21 cellular contexts compared by ENCODE assay signal in the genomic region with DNA sequence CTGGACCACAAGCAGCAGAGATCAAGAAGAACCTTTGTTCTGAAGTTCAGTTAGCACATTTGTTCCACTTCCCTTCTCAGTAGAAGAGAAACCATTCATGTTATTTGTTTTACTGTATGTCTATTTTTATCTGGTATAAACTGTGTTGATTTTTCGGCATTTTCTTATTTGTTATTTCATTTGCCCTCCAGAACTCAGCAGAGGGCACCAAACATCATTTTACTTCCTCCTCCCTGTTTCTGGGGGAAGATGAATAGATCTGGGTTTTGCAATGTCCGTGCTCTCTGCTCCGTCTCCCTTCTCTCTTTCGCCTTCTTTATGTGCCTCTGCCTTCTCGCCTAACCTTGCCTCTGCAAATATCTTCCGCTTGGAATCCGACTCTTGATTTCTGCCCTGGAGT.
DNase-seq lines count a peak whose midpoint lies in the region; ATAC-seq, FAIRE-seq and TF ChIP-seq lines count a peak whose summit lies in the region.
"Had no signal": no experiment of that assay in that cellular context is flagged by ENCODE, and none has a peak within 500 bp of the region (broad histone marks: within the 10 kb centered on the region; RNA-seq: fewer than 3 reads in every experiment).

No MANE protein-coding gene starts in this region.

- H3K27me3 Mint-ChIP-seq in nephron progenitor cell (ENCODE audit: low read depth, poor library complexity): peaks cover 39% of the 10 kb centered on the region
- H3K27me3 Mint-ChIP-seq in naive thymus-derived CD4-positive, alpha-beta T cell: peaks cover 0 to 18% (median 6%) of the 10 kb centered on the region in 5 donors
- H3K27me3 Mint-ChIP-seq: activated CD4-positive, alpha-beta memory T cell treated with anti-CD3 and anti-CD28 coated beads for 36 hours had no signal

- DNase-seq in GM03348 (ENCODE audit: low spot score) (peak; percentile 42), NOMO-1 treated with dmso at 0.1 percent for 144 hours (lab: John Stamatoyannopoulos, UW; ENCODE audit: unreplicated experiment) (peak; percentile 41), choroid plexus epithelial cell (ENCODE audit: low read depth) (peak; percentile 52), nephron progenitor cell (no peak), occipital lobe (lab: John Stamatoyannopoulos, UW) (no peak), SHP77 (lab: John Stamatoyannopoulos, UW) (no peak), pancreas (no peak)
- DNase-seq in naive thymus-derived CD4-positive, alpha-beta T cell: no peak
- DNase-seq: activated CD4-positive, alpha-beta memory T cell treated with anti-CD3 and anti-CD28 coated beads for 36 hours; activated T-cell treated with anti-CD3 and anti-CD28 coated beads, Interleukin-2, amount 50 U/mL, for 1 hour; BE2C; dorsolateral prefrontal cortex; erythroblast; heart right ventricle; NCI-H187; testis had no signal

- no peak for ATAC-seq in naive thymus-derived CD4-positive, alpha-beta T cell
- no peak for ATAC-seq in pancreas
- ATAC-seq: activated naive CD4-positive, alpha-beta T cell treated with anti-CD3 and anti-CD28 coated beads, Interleukin-2, amount 50 U/mL, for 72 hours; heart right ventricle had no signal

- FAIRE-seq in pancreas (lab: Jason Lieb, UNC): no peak
- FAIRE-seq: D721Med, G401.6, keratinocyte had no signal

- POLR2A ChIA-PET in naive thymus-derived CD4-positive, alpha-beta T cell (lab: Charles Lee): no interaction called here

- WGBS in pancreas, 2 donors: 23 to 29% methylated on average over 7 of the region's 7 CpGs

- no peaks in the 10 kb centered on the region for H3K9me3 Mint-ChIP-seq in nephron progenitor cell
- H3K9me3 Mint-ChIP-seq in naive thymus-derived CD4-positive, alpha-beta T cell: peaks cover 0 to 5% (median 0%) of the 10 kb centered on the region in 11 donors
- H3K9me3 Mint-ChIP-seq: activated CD4-positive, alpha-beta memory T cell treated with anti-CD3 and anti-CD28 coated beads for 36 hours had no signal

- H3K36me3 ChIP-seq in naive thymus-derived CD4-positive, alpha-beta T cell (ENCODE audit: control insufficient read depth in 2 of 3, insufficient read depth in 3 of 3, low read length in 3 of 3): no peaks in the 10 kb centered on the region
- no peaks in the 10 kb centered on the region for H3K36me3 ChIP-seq in pancreas
- H3K36me3 ChIP-seq: BE2C, heart right ventricle had no signal

- H3K4me1 ChIP-seq in naive thymus-derived CD4-positive, alpha-beta T cell (ENCODE audit: control insufficient read depth in 2 of 2, insufficient read depth in 2 of 2, low read length in 2 of 2): no peaks in the 10 kb centered on the region
- no peaks in the 10 kb centered on the region for H3K4me1 ChIP-seq in pancreas
- H3K4me1 ChIP-seq: BE2C, heart right ventricle, testis had no signal

- H3K27ac ChIP-seq in naive thymus-derived CD4-positive, alpha-beta T cell (ENCODE audit: low read depth, low read length): no peak overlapping the region
- no peak overlapping the region for H3K27ac ChIP-seq in pancreas
- H3K27ac ChIP-seq: heart right ventricle, testis had no signal

- intact Hi-C loops in naive thymus-derived CD4-positive, alpha-beta T cell (cut with micrococcal nuclease): no loop called here
- intact Hi-C loops in pancreas (cut with DNase I): no loop called here

- peak overlapping the region; percentile 49 for H3K27ac Mint-ChIP-seq in nephron progenitor cell
- no peak overlapping the region for H3K27ac Mint-ChIP-seq in naive thymus-derived CD4-positive, alpha-beta T cell
- H3K27ac Mint-ChIP-seq: activated CD4-positive, alpha-beta memory T cell treated with anti-CD3 and anti-CD28 coated beads for 36 hours; activated naive CD4-positive, alpha-beta T cell treated with anti-CD3 and anti-CD28 coated beads, Interleukin-2, amount 50 U/mL, for 72 hours had no signal

- H3K4me3 Mint-ChIP-seq in nephron progenitor cell: no peak overlapping the region
- no peak overlapping the region for H3K4me3 Mint-ChIP-seq in naive thymus-derived CD4-positive, alpha-beta T cell
- H3K4me3 Mint-ChIP-seq: activated CD4-positive, alpha-beta memory T cell treated with anti-CD3 and anti-CD28 coated beads for 36 hours had no signal

- H3K9me3 ChIP-seq in naive thymus-derived CD4-positive, alpha-beta T cell (ENCODE audit: control insufficient read depth in 2 of 3, low read length in 3 of 3): no peaks in the 10 kb centered on the region
- H3K9me3 ChIP-seq in pancreas: no peaks in the 10 kb centered on the region
- H3K9me3 ChIP-seq: BE2C, heart right ventricle, testis had no signal

- H3K27me3 ChIP-seq in naive thymus-derived CD4-positive, alpha-beta T cell (ENCODE audit: control insufficient read depth in 2 of 2, insufficient read depth in 2 of 2, low read length in 2 of 2): no peaks in the 10 kb centered on the region
- no peaks in the 10 kb centered on the region for H3K27me3 ChIP-seq in pancreas
- H3K27me3 ChIP-seq: BE2C, dorsolateral prefrontal cortex, testis had no signal

- CTCF ChIA-PET in naive thymus-derived CD4-positive, alpha-beta T cell (lab: Charles Lee): no interaction called here

- TF ChIP-seq CTCF in choroid plexus epithelial cell (conservative IDR thresholded peaks at IDR 0.05; ENCODE audit: low read depth, low read length) (peak; percentile 30), nephron progenitor cell (IDR thresholded peaks at IDR 0.05) (no peak), pancreas (IDR thresholded peaks at IDR 0.05) (no peak)

- H3K4me1 Mint-ChIP-seq in nephron progenitor cell: peaks cover 41% of the 10 kb centered on the region
- peaks cover 0 to 2% (median 0%) of the 10 kb centered on the region in 7 donors for H3K4me1 Mint-ChIP-seq in naive thymus-derived CD4-positive, alpha-beta T cell

- H3K36me3 Mint-ChIP-seq in nephron progenitor cell (ENCODE audit: low read depth): no peaks in the 10 kb centered on the region
- no peaks in the 10 kb centered on the region for H3K36me3 Mint-ChIP-seq in naive thymus-derived CD4-positive, alpha-beta T cell
- H3K36me3 Mint-ChIP-seq: activated CD4-positive, alpha-beta memory T cell treated with anti-CD3 and anti-CD28 coated beads for 36 hours; activated naive CD4-positive, alpha-beta T cell treated with anti-CD3 and anti-CD28 coated beads, Interleukin-2, amount 50 U/mL, for 72 hours had no signal

- no peak overlapping the region for H3K4me3 ChIP-seq in choroid plexus epithelial cell (ENCODE audit: low read depth, low read length)
- no peak overlapping the region for H3K4me3 ChIP-seq in naive thymus-derived CD4-positive, alpha-beta T cell (ENCODE audit: low read length)
- no peak overlapping the region for H3K4me3 ChIP-seq in pancreas
- H3K4me3 ChIP-seq: dorsolateral prefrontal cortex, heart right ventricle, lung, testis had no signal

Comparison
In these comparisons a context has a peak if more than half of its experiments do, and no peak if none do; other contexts are left out.
1. DNase-seq: peak in GM03348 (single experiment), NOMO-1 treated with dmso at 0.1 percent for 144 hours (single experiment) and choroid plexus epithelial cell (single experiment); none in nephron progenitor cell (single experiment), occipital lobe (single experiment), SHP77 (0 of 2), naive thymus-derived CD4-positive, alpha-beta T cell (0 of 9) and pancreas (0 of 6).